ENCODE assay signal across 16 cellular contexts in the genomic region with DNA sequence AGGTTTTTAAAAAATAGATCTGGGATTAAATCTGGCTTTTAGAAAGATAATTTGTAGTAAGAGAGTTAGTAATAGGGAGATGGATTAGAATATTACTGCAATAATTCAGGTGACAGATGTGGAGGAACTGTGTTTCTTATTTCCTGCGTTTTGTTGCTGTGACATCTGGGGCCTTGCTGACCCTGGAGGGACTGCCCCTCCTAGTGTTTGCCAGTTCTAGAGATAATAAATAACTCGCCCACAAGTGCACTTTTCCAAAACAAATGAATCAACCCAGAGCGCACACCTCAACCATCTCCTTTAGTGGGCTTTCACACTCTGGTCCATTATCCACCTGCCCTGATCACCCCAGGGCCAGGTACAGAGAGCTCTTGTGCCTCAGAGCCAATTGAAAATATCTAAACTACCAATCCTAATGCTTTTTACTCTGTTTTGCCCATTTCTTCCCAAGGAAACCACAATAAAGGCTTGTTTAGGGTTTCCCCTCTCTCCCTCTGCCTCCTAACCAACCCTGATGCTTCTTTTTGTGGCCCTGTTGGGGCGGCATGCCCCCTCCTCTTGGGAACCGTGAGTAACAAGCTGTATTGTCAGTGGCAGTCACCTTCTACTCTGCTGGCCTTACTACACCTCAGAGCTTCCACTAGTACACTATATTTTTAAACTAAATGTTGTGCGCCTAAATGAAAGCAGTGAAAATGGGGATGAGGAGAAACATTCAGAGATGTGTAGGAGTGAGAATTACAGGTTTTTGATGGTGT.
A peak's percentile ranks its signal among the peaks of the same experiment; 100 is the strongest.
DNase-seq lines count a peak whose midpoint lies in the region; ATAC-seq and FAIRE-seq lines count a peak whose summit lies in the region.
"Had no signal": no experiment of that assay in that cellular context is flagged by ENCODE, and none has a peak within 500 bp of the region (broad histone marks: within the 10 kb centered on the region; RNA-seq: fewer than 3 reads in every experiment).

No MANE protein-coding gene starts in this region.

- FAIRE-seq in frontal cortex (lab: Jason Lieb, UNC), result no peak
- FAIRE-seq: A204.1, islet of Langerhans had no signal

- H3K27me3 Mint-ChIP-seq in stimulated activated naive CD8-positive, alpha-beta T cell treated with anti-CD3 and anti-CD28 coated beads, Interleukin-15, amount 100 ng/mL, for 72 hours, result no peaks in the 10 kb centered on the region

- H3K27ac Mint-ChIP-seq in stimulated activated naive CD8-positive, alpha-beta T cell treated with anti-CD3 and anti-CD28 coated beads, Interleukin-15, amount 100 ng/mL, for 72 hours, result no peak overlapping the region
- H3K27ac Mint-ChIP-seq: activated naive CD4-positive, alpha-beta T cell treated with anti-CD3 and anti-CD28 coated beads for 36 hours had no signal

- no peak for DNase-seq in stimulated activated naive CD8-positive, alpha-beta T cell treated with anti-CD3 and anti-CD28 coated beads, Interleukin-15, amount 100 ng/mL, for 72 hours
- DNase-seq in stimulated activated naive CD8-positive, alpha-beta T cell treated with anti-CD3 and anti-CD28 coated beads, Interleukin-15, Interleukin-2, amounts not matched to agents 100 U/mL and 50 U/mL, for 24 hours, result no peak
- DNase-seq in frontal cortex (ENCODE audit: low spot score in 2 of 2) (no peak), activated gamma-delta T cell (lab: John Stamatoyannopoulos, UW) (no peak)
- no peak for DNase-seq in effector CD8-positive, alpha-beta T cell (lab: John Stamatoyannopoulos, UW)
- DNase-seq: activated CD4-positive, alpha-beta T cell treated with anti-CD3 and anti-CD28 coated beads, Interleukin-2, amount 50 U/mL, for 4 hours; activated naive CD4-positive, alpha-beta T cell treated with anti-CD3 and anti-CD28 coated beads for 36 hours; IMR-90; NCI-H1436 treated with DMSO at 0.1 percent for 48 hours; T-helper 2 cell; thyroid gland had no signal

- no peaks in the 10 kb centered on the region for H3K4me1 Mint-ChIP-seq in stimulated activated naive CD8-positive, alpha-beta T cell treated with anti-CD3 and anti-CD28 coated beads, Interleukin-15, amount 100 ng/mL, for 72 hours

- peak; percentile 54 for ATAC-seq in stimulated activated naive CD8-positive, alpha-beta T cell treated with anti-CD3 and anti-CD28 coated beads, Interleukin-15, amount 100 ng/mL, for 72 hours
- no peak for ATAC-seq in stimulated activated naive CD8-positive, alpha-beta T cell treated with anti-CD3 and anti-CD28 coated beads, Interleukin-15, Interleukin-2, amounts not matched to agents 100 U/mL and 50 U/mL, for 24 hours
- ATAC-seq in HG02623 (IDR thresholded peaks at IDR 0.05; ENCODE audit: unreplicated experiment) (peak; percentile 68), HG03354 (IDR thresholded peaks at IDR 0.05; ENCODE audit: poor library complexity, severe bottlenecking, unreplicated experiment) (peak; percentile 90), GM18519 (IDR thresholded peaks at IDR 0.05; ENCODE audit: low FRiP score, unreplicated experiment) (no peak)

- H3K9me3 Mint-ChIP-seq in stimulated activated naive CD8-positive, alpha-beta T cell treated with anti-CD3 and anti-CD28 coated beads, Interleukin-15, amount 100 ng/mL, for 72 hours, result no peaks in the 10 kb centered on the region
- H3K9me3 Mint-ChIP-seq: activated naive CD4-positive, alpha-beta T cell treated with anti-CD3 and anti-CD28 coated beads for 36 hours had no signal

- no peak overlapping the region for H3K4me3 Mint-ChIP-seq in stimulated activated naive CD8-positive, alpha-beta T cell treated with anti-CD3 and anti-CD28 coated beads, Interleukin-15, amount 100 ng/mL, for 72 hours
- H3K4me3 Mint-ChIP-seq: activated naive CD4-positive, alpha-beta T cell treated with anti-CD3 and anti-CD28 coated beads for 36 hours had no signal

Comparison
In these comparisons a context has a peak if more than half of its experiments do, and no peak if none do; other contexts are left out.
1. ATAC-seq: peak in stimulated activated naive CD8-positive, alpha-beta T cell treated with anti-CD3 and anti-CD28 coated beads, Interleukin-15, amount 100 ng/mL, for 72 hours (single experiment), HG02623 (single experiment) and HG03354 (single experiment); none in stimulated activated naive CD8-positive, alpha-beta T cell treated with anti-CD3 and anti-CD28 coated beads, Interleukin-15, Interleukin-2, amounts not matched to agents 100 U/mL and 50 U/mL, for 24 hours (single experiment) and GM18519 (single experiment).